9 cellular contexts compared by ENCODE assay signal in genomic region chr3:21752749-21753347, GRCh38. TPM values are rescaled to one million over a fixed set of nuclear protein-coding genes. Genes with fewer than 3 reads are reported as not detected.
DNase-seq lines count a peak whose midpoint lies in the region; ATAC-seq and TF ChIP-seq lines count a peak whose summit lies in the region.
"Had no signal": no experiment of that assay in that cellular context is flagged by ENCODE, and none has a peak within 500 bp of the region (broad histone marks: within the 10 kb centered on the region; RNA-seq: fewer than 3 reads in every experiment).

No MANE protein-coding gene starts in this region.

- H3K36me3 Mint-ChIP-seq in activated T-cell treated with anti-CD3 and anti-CD28 coated beads, Interleukin-2, amount 50 U/mL, for 4 hours (ENCODE audit: insufficient read depth): no peaks in the 10 kb centered on the region

- DNase-seq in NCI-H1417 treated with DMSO at 0.1 percent for 48 hours (lab: John Stamatoyannopoulos, UW): peak; percentile 13
- DNase-seq in body of pancreas: peak in 2 of 4 donors; percentile 7 to 14
- DNase-seq in left lobe of liver (ENCODE audit: low spot score): no peak
- no peak for DNase-seq in HPDE6-E6E7 (ENCODE audit: extremely low spot score)
- no peak for DNase-seq in activated T-cell treated with anti-CD3 and anti-CD28 coated beads, Interleukin-2, amount 50 U/mL, for 4 hours
- no peak for DNase-seq in colonic mucosa

- no peak overlapping the region for H3K4me3 ChIP-seq in body of pancreas
- no peak overlapping the region for H3K4me3 ChIP-seq in colonic mucosa
- H3K4me3 ChIP-seq: SJSA1 had no signal

- no peak overlapping the region for H3K4me3 Mint-ChIP-seq in activated T-cell treated with anti-CD3 and anti-CD28 coated beads, Interleukin-2, amount 50 U/mL, for 4 hours

- no peak for TF ChIP-seq POLR2A in body of pancreas (IDR thresholded peaks at IDR 0.05)

- intact Hi-C loops in body of pancreas (cut with DNase I): no loop called here
- intact Hi-C loops in colonic mucosa (cut with DNase I): no loop called here

- H3K27ac ChIP-seq in body of pancreas (no peak overlapping the region), colonic mucosa (no peak overlapping the region)
- H3K27ac ChIP-seq: SJSA1 had no signal

- peaks cover 11% of the 10 kb centered on the region for H3K9me3 Mint-ChIP-seq in activated T-cell treated with anti-CD3 and anti-CD28 coated beads, Interleukin-2, amount 50 U/mL, for 4 hours

- H3K9ac ChIP-seq in colonic mucosa (ENCODE audit: low read depth in 2 of 2, low read length in 2 of 2): no peak overlapping the region

- WGBS in body of pancreas, 2 donors: 13 to 18% methylated on average over 3 of the region's 3 CpGs

- H3K27me3 Mint-ChIP-seq in activated T-cell treated with anti-CD3 and anti-CD28 coated beads, Interleukin-2, amount 50 U/mL, for 4 hours (ENCODE audit: low read depth): no peaks in the 10 kb centered on the region

- H3K4me1 Mint-ChIP-seq in activated T-cell treated with anti-CD3 and anti-CD28 coated beads, Interleukin-2, amount 50 U/mL, for 4 hours (ENCODE audit: low read depth): no peaks in the 10 kb centered on the region

- H3K36me3 ChIP-seq in body of pancreas (replicated peaks in 1 of 2; ENCODE audit: insufficient read depth in 1 of 2, low read depth in 2 of 2): no peaks in the 10 kb centered on the region
- no peaks in the 10 kb centered on the region for H3K36me3 ChIP-seq in colonic mucosa
- H3K36me3 ChIP-seq: SJSA1 had no signal

- ATAC-seq in body of pancreas (no peak), left lobe of liver (peak; percentile 89), GM18873 (IDR thresholded peaks at IDR 0.05; ENCODE audit: low FRiP score, unreplicated experiment) (no peak)
- ATAC-seq in activated T-cell treated with anti-CD3 and anti-CD28 coated beads, Interleukin-2, amount 50 U/mL, for 4 hours: no peak

- H3K4me1 ChIP-seq in body of pancreas (no peaks in the 10 kb centered on the region), colonic mucosa (no peaks in the 10 kb centered on the region)
- H3K4me1 ChIP-seq: SJSA1 had no signal

- H3K9me3 ChIP-seq in body of pancreas (no peaks in the 10 kb centered on the region), colonic mucosa (no peaks in the 10 kb centered on the region)
- H3K9me3 ChIP-seq: SJSA1 had no signal

- TF ChIP-seq CTCF in GM12874 (IDR thresholded peaks at IDR 0.05; ENCODE audit: insufficient read depth, low read depth, low read length): peak; percentile 46; the same call in 1 of the 2 replicates
- peak in 6 of 7 experiments; percentile 20 to 45 (median 34) for TF ChIP-seq CTCF in body of pancreas (IDR thresholded peaks at IDR 0.05)
- no peak for TF ChIP-seq CTCF in colonic mucosa (IDR thresholded peaks at IDR 0.05)

- H3K27me3 ChIP-seq in body of pancreas (no peaks in the 10 kb centered on the region), colonic mucosa (no peaks in the 10 kb centered on the region)
- H3K27me3 ChIP-seq: SJSA1 had no signal

RNA-seq across cellular contexts. Expression of gene ZNF385D, which starts 1.8 kb away (rescaled TPM):
- total RNA-seq in body of pancreas: 1 to 10 TPM; 3.9 to 5.9 TPM
- total RNA-seq in left lobe of liver: 2.1 TPM
- total RNA-seq in activated T-cell treated with anti-CD3 and anti-CD28 coated beads, Interleukin-2, amount 50 U/mL, for 4 hours: not detected
- total RNA-seq in colonic mucosa: 1 to 10 TPM; 1.5 to 2.6 TPM
- total RNA-seq: SJSA1 had no signal
